Comparison of ENCODE assay signal across 8 cellular contexts in the genomic region with DNA sequence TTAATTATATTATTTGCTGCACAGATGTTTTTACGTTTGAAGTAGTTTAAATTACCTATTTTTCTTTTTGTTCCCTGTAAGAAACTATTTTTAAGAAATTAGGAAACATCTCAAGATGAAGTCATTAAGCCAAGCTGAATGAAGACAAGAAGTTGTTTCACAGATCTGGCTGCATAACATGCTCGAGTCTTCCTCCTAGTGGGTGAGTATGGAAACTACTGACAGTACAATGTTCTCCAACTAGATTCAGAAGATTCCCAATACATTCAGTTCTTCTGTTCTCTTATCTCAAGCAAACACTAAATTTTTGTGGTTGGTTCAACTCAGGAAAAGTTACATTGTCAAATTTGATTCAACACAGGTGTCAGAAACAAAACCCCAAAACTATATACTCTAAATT.
DNase-seq lines count a peak whose midpoint lies in the region; ATAC-seq and TF ChIP-seq lines count a peak whose summit lies in the region.

No MANE protein-coding gene starts in this region.

- no peak for ATAC-seq in GM21367 (IDR thresholded peaks at IDR 0.05; ENCODE audit: unreplicated experiment)
- no peak for ATAC-seq in GM21619 (IDR thresholded peaks at IDR 0.05; ENCODE audit: unreplicated experiment)
- ATAC-seq in HG02759 (IDR thresholded peaks at IDR 0.05; ENCODE audit: unreplicated experiment) = no peak

- H3K36me3 ChIP-seq in H7 (replicated peaks; ENCODE audit: control insufficient read depth, insufficient read depth, low read length) (no peaks in the 10 kb centered on the region), kidney epithelial cell (ENCODE audit: control insufficient read depth, insufficient read depth, low read length) (no peaks in the 10 kb centered on the region)

- DNase-seq in GM03348 (ENCODE audit: low spot score) = peak; percentile 42
- DNase-seq in H7 = peak; percentile 15
- DNase-seq in SK-N-DZ (ENCODE audit: low spot score) = peak; percentile 36
- DNase-seq in kidney epithelial cell (ENCODE audit: low read depth) = no peak
- no peak for DNase-seq in NK-92 (lab: John Stamatoyannopoulos, UW; ENCODE audit: unreplicated experiment)

- H3K27me3 ChIP-seq in H7 (ENCODE audit: control insufficient read depth, insufficient read depth, low read length) (no peaks in the 10 kb centered on the region), kidney epithelial cell (ENCODE audit: control insufficient read depth, insufficient read depth, low read length) (no peaks in the 10 kb centered on the region)

- TF ChIP-seq CTCF in kidney epithelial cell (IDR thresholded peaks at IDR 0.05; ENCODE audit: insufficient read depth, low read length, poor library complexity, severe bottlenecking) = peak; percentile 43

- no peak overlapping the region for H3K4me3 ChIP-seq in H7 (ENCODE audit: insufficient read depth, low read depth, low read length)
- H3K4me3 ChIP-seq in kidney epithelial cell (ENCODE audit: low read depth, low read length) = no peak overlapping the region

Comparison
In these comparisons a context has a peak if more than half of its experiments do, and no peak if none do; other contexts are left out.
1. DNase-seq: peak in GM03348 (single experiment), H7 (single experiment) and SK-N-DZ (single experiment); none in kidney epithelial cell (single experiment) and NK-92 (single experiment).